Comparison of ENCODE assay signal across 24 cellular contexts in the genomic region with DNA sequence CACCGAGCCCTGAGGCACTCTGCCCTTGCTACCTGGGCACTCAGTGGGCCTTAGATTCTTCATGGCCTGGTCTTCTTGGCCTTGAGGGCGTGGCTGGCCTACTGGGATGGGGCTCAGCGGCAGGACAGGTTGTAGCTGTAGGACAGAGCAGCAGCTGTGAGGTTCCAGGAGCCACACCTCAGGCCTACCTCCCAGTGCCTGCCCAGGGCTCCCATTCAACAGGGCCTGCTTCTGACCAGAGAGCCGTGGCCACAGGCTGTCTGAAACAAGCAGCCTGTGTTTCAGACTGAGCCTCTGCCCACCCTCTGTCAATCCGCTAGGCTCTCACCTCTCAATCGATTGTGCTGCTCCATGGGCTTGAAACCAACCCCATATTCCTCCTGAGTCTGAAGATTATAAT.
"Had no signal": no experiment of that assay in that cellular context is flagged by ENCODE, and none has a peak within 500 bp of the region (broad histone marks: within the 10 kb centered on the region; RNA-seq: fewer than 3 reads in every experiment).

No MANE protein-coding gene starts in this region.

- H3K27me3 Mint-ChIP-seq: memory B cell; naive thymus-derived CD8-positive, alpha-beta T cell; stimulated activated naive CD8-positive, alpha-beta T cell treated with anti-CD3 and anti-CD28 coated beads, Interleukin-15, amount 100 ng/mL, for 72 hours had no signal

- DNase-seq: heart right ventricle; islet precursor cell; left ventricle myocardium inferior; midbrain; mucosa of descending colon; naive thymus-derived CD8-positive, alpha-beta T cell; nucleus accumbens; psoas muscle; stimulated activated CD4-positive, alpha-beta T cell treated with anti-CD3 and anti-CD28 coated beads, Interleukin-12 subunit alpha, Interleukin-12 subunit beta, amount 100 ng/mL, for 4 hours; stimulated activated CD4-positive, alpha-beta T cell treated with anti-CD3 and anti-CD28 coated beads, Interleukin-15, amount 100 ng/mL, for 24 hours; stimulated activated CD4-positive, alpha-beta T cell treated with anti-CD3 and anti-CD28 coated beads, Interleukin-2, amount 100 ng/mL, for 24 hours; stimulated activated CD4-positive, alpha-beta T cell treated with anti-CD3 and anti-CD28 coated beads, Interleukin-4, amount 100 ng/mL, for 1 hour; stimulated activated naive CD4-positive, alpha-beta T cell treated with Interleukin-2 at 50 U/mL for 16 hours; stimulated activated naive CD8-positive, alpha-beta T cell treated with anti-CD3 and anti-CD28 coated beads, Interleukin-15, amount 100 ng/mL, for 72 hours; substantia nigra; upper lobe of right lung had no signal

- H3K27ac Mint-ChIP-seq: memory B cell; naive thymus-derived CD8-positive, alpha-beta T cell; nephron; stimulated activated naive CD8-positive, alpha-beta T cell treated with anti-CD3 and anti-CD28 coated beads, Interleukin-15, amount 100 ng/mL, for 72 hours had no signal

- H3K4me1 Mint-ChIP-seq: memory B cell; nephron; neural crest cell; stimulated activated naive CD8-positive, alpha-beta T cell treated with anti-CD3 and anti-CD28 coated beads, Interleukin-15, amount 100 ng/mL, for 72 hours had no signal

- H3K9me3 ChIP-seq: right lobe of liver, upper lobe of right lung had no signal

- H3K27me3 ChIP-seq: heart right ventricle, hepatocyte, right lobe of liver, tibial nerve, upper lobe of right lung had no signal

- H3K4me3 Mint-ChIP-seq: memory B cell; naive thymus-derived CD8-positive, alpha-beta T cell; nephron; neural crest cell; stimulated activated naive CD8-positive, alpha-beta T cell treated with anti-CD3 and anti-CD28 coated beads, Interleukin-15, amount 100 ng/mL, for 72 hours had no signal

- ATAC-seq: heart right ventricle; mucosa of descending colon; naive thymus-derived CD8-positive, alpha-beta T cell; psoas muscle; right lobe of liver; stimulated activated naive CD8-positive, alpha-beta T cell treated with anti-CD3 and anti-CD28 coated beads, Interleukin-15, amount 100 ng/mL, for 72 hours; upper lobe of right lung had no signal

- H3K27ac ChIP-seq: heart right ventricle, hepatocyte, left ventricle myocardium inferior, parathyroid adenoma, psoas muscle, right lobe of liver, skin epidermis, tibial nerve, upper lobe of right lung had no signal

- H3K4me1 ChIP-seq: heart right ventricle, left ventricle myocardium inferior, parathyroid adenoma, psoas muscle, right lobe of liver, tibial nerve, upper lobe of right lung had no signal

- H3K4me3 ChIP-seq: heart right ventricle, hepatocyte, left ventricle myocardium inferior, mucosa of descending colon, psoas muscle, right lobe of liver, skin epidermis, tibial nerve, upper lobe of right lung had no signal

- H3K36me3 ChIP-seq: heart right ventricle, left ventricle myocardium inferior, right lobe of liver, tibial nerve, upper lobe of right lung had no signal
